Comparison of ENCODE assay signal across 36 cellular contexts in genomic region chr5:33978307-33978706, GRCh38. TPM values are rescaled to one million over a fixed set of nuclear protein-coding genes. Genes with fewer than 3 reads are reported as not detected.
"Had no signal": no experiment of that assay in that cellular context is flagged by ENCODE, and none has a peak within 500 bp of the region (broad histone marks: within the 10 kb centered on the region; RNA-seq: fewer than 3 reads in every experiment).

No MANE protein-coding gene starts in this region.

- H3K4me3 Mint-ChIP-seq: endodermal cell; naive thymus-derived CD8-positive, alpha-beta T cell; nephron progenitor cell; stimulated activated naive CD8-positive, alpha-beta T cell treated with anti-CD3 and anti-CD28 coated beads, Interleukin-15, amount 100 ng/mL, for 72 hours had no signal

- H3K27ac ChIP-seq: dorsolateral prefrontal cortex, esophagus muscularis mucosa, foreskin keratinocyte, gastroesophageal sphincter, heart left ventricle, hepatocyte, left lung, ovary, right lobe of liver, suprapubic skin, transverse colon, upper lobe of right lung, uterus had no signal

- H3K4me1 ChIP-seq: foreskin keratinocyte, left lung, upper lobe of right lung, uterus had no signal

- H3K4me2 ChIP-seq: hepatocyte, smooth muscle cell had no signal

- ATAC-seq: foreskin keratinocyte; gastroesophageal sphincter; heart left ventricle; left cardiac atrium; left lung; naive thymus-derived CD8-positive, alpha-beta T cell; right lobe of liver; stimulated activated naive CD8-positive, alpha-beta T cell treated with anti-CD3 and anti-CD28 coated beads, Interleukin-15, amount 100 ng/mL, for 72 hours; upper lobe of right lung had no signal

- H3K27ac Mint-ChIP-seq: endodermal cell; naive thymus-derived CD8-positive, alpha-beta T cell; nephron progenitor cell had no signal

- H3K9me3 Mint-ChIP-seq: endodermal cell; naive thymus-derived CD8-positive, alpha-beta T cell; nephron progenitor cell; stimulated activated naive CD8-positive, alpha-beta T cell treated with anti-CD3 and anti-CD28 coated beads, Interleukin-15, amount 100 ng/mL, for 72 hours had no signal

- H2AFZ ChIP-seq: hepatocyte had no signal

- H3K9me3 ChIP-seq: esophagus muscularis mucosa, gastroesophageal sphincter, heart left ventricle, left lung, ovary, right lobe of liver, suprapubic skin, transverse colon, upper lobe of right lung, uterus had no signal

- DNase-seq: dorsolateral prefrontal cortex; effector CD8-positive, alpha-beta T cell; endodermal cell; foreskin keratinocyte; heart left ventricle; left cardiac atrium; left lung; mammary epithelial cell; naive thymus-derived CD8-positive, alpha-beta T cell; nephron progenitor cell; nucleus accumbens; ovary; posterior cingulate gyrus; right lobe of liver; stimulated activated CD4-positive, alpha-beta T cell treated with anti-CD3 and anti-CD28 coated beads, Interleukin-12 subunit alpha, Interleukin-12 subunit beta, amount 100 ng/mL, for 4 hours; stimulated activated CD4-positive, alpha-beta T cell treated with anti-CD3 and anti-CD28 coated beads, Interleukin-1b, Interleukin-23, amount 100 ng/mL, for 48 hours; stimulated activated CD4-positive, alpha-beta T cell treated with anti-CD3 and anti-CD28 coated beads, Interleukin-4, amount 100 ng/mL, for 1 hour; stimulated activated CD8-positive, alpha-beta memory T cell treated with anti-CD3 and anti-CD28 coated beads, Interleukin-4, amount 100 ng/mL, for 48 hours; stimulated activated naive CD4-positive, alpha-beta T cell; stimulated activated naive CD8-positive, alpha-beta T cell treated with anti-CD3 and anti-CD28 coated beads, Interleukin-15, amount 100 ng/mL, for 72 hours; transverse colon; upper lobe of right lung; uterus had no signal

- H3K27me3 ChIP-seq: dorsolateral prefrontal cortex, esophagus muscularis mucosa, gastroesophageal sphincter, heart left ventricle, hepatocyte, left lung, ovary, right lobe of liver, suprapubic skin, transverse colon, upper lobe of right lung, uterus had no signal

- H3K27me3 Mint-ChIP-seq: stimulated activated naive CD8-positive, alpha-beta T cell treated with anti-CD3 and anti-CD28 coated beads, Interleukin-15, amount 100 ng/mL, for 72 hours had no signal

- H3K36me3 ChIP-seq: esophagus muscularis mucosa, gastroesophageal sphincter, heart left ventricle, left lung, ovary, right lobe of liver, suprapubic skin, transverse colon, upper lobe of right lung, uterus had no signal

- H3K79me2 ChIP-seq: hepatocyte had no signal

- H3K4me3 ChIP-seq: dorsolateral prefrontal cortex, esophagus muscularis mucosa, gastroesophageal sphincter, heart left ventricle, hepatocyte, left lung, ovary, right lobe of liver, smooth muscle cell, suprapubic skin, transverse colon, upper lobe of right lung, uterus had no signal

RNA-seq across cellular contexts. Expression of gene SLC45A2, which starts 6.2 kb away (rescaled TPM):
- total RNA-seq: epithelial cell of proximal tubule, foreskin keratinocyte, kidney epithelial cell, left lung, mesenteric fat pad, upper lobe of right lung had no signal
- polyA plus RNA-seq: fibroblast of lung; foreskin keratinocyte; heart left ventricle; mammary epithelial cell; naive thymus-derived CD8-positive, alpha-beta T cell; ovary had no signal

RNA-seq across cellular contexts. Expression of gene RXFP3, which starts 42.1 kb away (rescaled TPM):
- total RNA-seq: epithelial cell of proximal tubule; esophagus muscularis mucosa; fibroblast of lung; foreskin keratinocyte; gastroesophageal sphincter; heart left ventricle; hepatocyte; kidney epithelial cell; left cardiac atrium; left lung; lower leg skin; mammary epithelial cell; mesenteric fat pad; myocyte; naive thymus-derived CD8-positive, alpha-beta T cell; pulmonary artery endothelial cell; right lobe of liver; smooth muscle cell; suprapubic skin; transverse colon; upper lobe of right lung; uterus had no signal
- polyA plus RNA-seq: fibroblast of lung; foreskin keratinocyte; hepatocyte; mammary epithelial cell; naive thymus-derived CD8-positive, alpha-beta T cell; ovary; thymus had no signal
